Comparison of ENCODE assay signal across 20 cellular contexts in the genomic region with DNA sequence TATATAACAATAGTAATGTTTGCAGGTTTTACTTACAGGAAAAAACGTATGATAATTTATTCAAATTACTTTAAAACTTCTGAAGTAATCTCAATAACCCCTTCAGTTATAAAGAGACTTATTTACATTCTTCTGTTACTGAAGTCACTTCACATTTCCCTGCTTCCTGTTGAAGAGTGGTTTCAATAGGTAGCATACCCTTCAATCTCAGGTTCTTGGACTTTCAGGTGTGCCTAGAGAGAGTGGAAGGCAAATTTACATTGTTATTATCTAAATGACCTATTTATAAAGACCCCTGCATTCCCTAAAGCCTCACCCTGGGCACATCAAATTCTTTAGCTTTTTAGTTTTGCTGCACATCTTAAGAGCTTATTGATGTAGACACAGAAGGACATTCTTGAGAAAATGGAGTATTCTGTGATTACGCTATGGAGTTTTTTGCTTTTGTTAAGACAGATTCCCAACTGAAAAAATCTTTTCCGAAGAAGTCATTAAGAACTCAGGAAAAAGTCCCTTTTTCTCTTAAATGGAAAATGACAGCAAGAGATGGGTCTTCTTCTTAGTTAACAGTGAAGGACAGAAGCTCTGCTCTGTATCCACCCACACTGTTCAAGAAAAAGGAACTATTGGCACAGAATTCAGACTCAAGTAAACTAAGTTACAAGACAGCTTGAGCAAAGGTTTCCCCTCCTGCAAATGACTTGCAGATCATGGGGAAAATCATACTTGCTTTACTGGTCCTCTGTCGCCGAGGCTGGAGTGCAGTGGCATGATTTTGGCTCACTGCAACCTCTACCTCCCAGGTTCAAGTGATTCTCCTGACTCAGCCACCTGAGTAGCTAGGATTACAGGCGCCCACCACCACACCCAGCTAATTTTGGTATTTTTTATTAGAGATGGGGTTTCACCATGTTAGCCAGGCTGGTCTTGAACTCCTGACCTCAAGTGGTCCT.
DNase-seq lines count a peak whose midpoint lies in the region; ATAC-seq and TF ChIP-seq lines count a peak whose summit lies in the region.
"Had no signal": no experiment of that assay in that cellular context is flagged by ENCODE, and none has a peak within 500 bp of the region (broad histone marks: within the 10 kb centered on the region; RNA-seq: fewer than 3 reads in every experiment).

No MANE protein-coding gene starts in this region.

- peak; percentile 77 for ATAC-seq in left lung
- peak; percentile 45 for ATAC-seq in stimulated activated memory B cell treated with anti-CD40 and anti-IgM and Interleukin-4, amounts not matched to agents 10 μg/mL and 1 μg/mL and 100 μg/mL, for 72 hours
- ATAC-seq in gastroesophageal sphincter, result no peak
- ATAC-seq: CD8-positive, alpha-beta T cell; SK-N-SH treated with all-trans-retinoic acid at 6 μM for 48 hours had no signal

- peak overlapping the region; percentile 9; the same call in 1 of the 2 replicates for H3K27ac Mint-ChIP-seq in HFFc6
- no peak overlapping the region for H3K27ac Mint-ChIP-seq in stimulated activated memory B cell treated with anti-CD40 and anti-IgM and Interleukin-4, amounts not matched to agents 10 μg/mL and 1 μg/mL and 100 μg/mL, for 72 hours
- H3K27ac Mint-ChIP-seq: CD8-positive, alpha-beta T cell had no signal

- no peaks in the 10 kb centered on the region for H3K9me3 Mint-ChIP-seq in HFFc6
- no peaks in the 10 kb centered on the region for H3K9me3 Mint-ChIP-seq in stimulated activated memory B cell treated with anti-CD40 and anti-IgM and Interleukin-4, amounts not matched to agents 10 μg/mL and 1 μg/mL and 100 μg/mL, for 72 hours
- H3K9me3 Mint-ChIP-seq: CD8-positive, alpha-beta T cell had no signal

- DNase-seq in HFFc6, result no peak
- DNase-seq in SK-N-MC (ENCODE audit: low read depth, low spot score), result no peak
- peak in 1 of 2 donors; percentile 40 for DNase-seq in left lung
- no peak for DNase-seq in stimulated activated CD4-positive, alpha-beta T cell treated with anti-CD3 and anti-CD28 coated beads, Interleukin-15, amount 100 ng/mL, for 24 hours
- no peak for DNase-seq in HT-29 (ENCODE audit: low spot score)
- no peak for DNase-seq in activated CD4-positive, CD25-positive, alpha-beta regulatory T cell treated with anti-CD3 and anti-CD28 coated beads, Interleukin-2, amount 50 U/mL, for 72 hours
- DNase-seq: BE2C; CD8-positive, alpha-beta T cell; GF-D8; GM23248; Karpas-422; NCI-H1417 treated with DMSO at 0.1 percent for 48 hours; NCI-H1930; NCI-H2171 treated with DMSO at 0.1 percent for 48 hours; NCI-H446 treated with DMSO at 0.1 percent for 48 hours; NK-92 treated with Interleukin-12 subunit alpha and Interleukin-12 subunit beta, amount 100 ng/mL, for 24 hours; SHP77 had no signal

- WGBS in gastroesophageal sphincter (ENCODE audit: low coverage in 1 of 2), 2 donors, result 80 to 83% methylated on average over 6 of the region's 6 CpGs

- H3K9me3 ChIP-seq in SK-N-MC (ENCODE audit: low read depth, low read length) (no peaks in the 10 kb centered on the region), left lung (no peaks in the 10 kb centered on the region), gastroesophageal sphincter (no peaks in the 10 kb centered on the region)
- H3K9me3 ChIP-seq: BE2C had no signal

- H3K4me3 ChIP-seq in SK-N-MC (peak overlapping the region; percentile 57), left lung (no peak overlapping the region), gastroesophageal sphincter (no peak overlapping the region)
- H3K4me3 ChIP-seq: GM23248 had no signal

- H3K27me3 Mint-ChIP-seq in HFFc6 (ENCODE audit: insufficient read depth), result no peaks in the 10 kb centered on the region
- H3K27me3 Mint-ChIP-seq in stimulated activated memory B cell treated with anti-CD40 and anti-IgM and Interleukin-4, amounts not matched to agents 10 μg/mL and 1 μg/mL and 100 μg/mL, for 72 hours, result no peaks in the 10 kb centered on the region

- TF ChIP-seq EP300 in gastroesophageal sphincter (IDR thresholded peaks at IDR 0.05), result no peak

- H3K27ac ChIP-seq in SK-N-MC, result peak overlapping the region; percentile 89
- peak overlapping the region; percentile 38 to 73 for H3K27ac ChIP-seq in left lung
- H3K27ac ChIP-seq in gastroesophageal sphincter, result no peak overlapping the region
- H3K27ac ChIP-seq: GM23248 had no signal

- intact Hi-C loops in left lung (cut with DNase I), result no loop called here

- H3K36me3 Mint-ChIP-seq in HFFc6 (ENCODE audit: low read depth), result peaks cover 9% of the 10 kb centered on the region
- H3K36me3 Mint-ChIP-seq in stimulated activated memory B cell treated with anti-CD40 and anti-IgM and Interleukin-4, amounts not matched to agents 10 μg/mL and 1 μg/mL and 100 μg/mL, for 72 hours, result no peaks in the 10 kb centered on the region
- H3K36me3 Mint-ChIP-seq: CD8-positive, alpha-beta T cell had no signal

- no peak overlapping the region for H3K4me3 Mint-ChIP-seq in HFFc6
- no peak overlapping the region for H3K4me3 Mint-ChIP-seq in stimulated activated memory B cell treated with anti-CD40 and anti-IgM and Interleukin-4, amounts not matched to agents 10 μg/mL and 1 μg/mL and 100 μg/mL, for 72 hours
- H3K4me3 Mint-ChIP-seq: CD8-positive, alpha-beta T cell had no signal

- H3K9ac ChIP-seq in SK-N-MC (ENCODE audit: insufficient read length), result no peak overlapping the region
- H3K9ac ChIP-seq: GM23248 had no signal

- H3K4me1 Mint-ChIP-seq in HFFc6 (ENCODE audit: low read depth), result peaks cover 17% of the 10 kb centered on the region
- H3K4me1 Mint-ChIP-seq in stimulated activated memory B cell treated with anti-CD40 and anti-IgM and Interleukin-4, amounts not matched to agents 10 μg/mL and 1 μg/mL and 100 μg/mL, for 72 hours, result no peaks in the 10 kb centered on the region

- 0 out of 2 replicates have a peak, but pooled peaks cover 3% of the 10 kb centered on the region for H3K36me3 ChIP-seq in SK-N-MC (ENCODE audit: insufficient read depth, low read length)
- H3K36me3 ChIP-seq in left lung, result no peaks in the 10 kb centered on the region
- peaks cover 0 to 30% of the 10 kb centered on the region in 2 donors for H3K36me3 ChIP-seq in gastroesophageal sphincter
- H3K36me3 ChIP-seq: BE2C had no signal

- H3K27me3 ChIP-seq in left lung (no peaks in the 10 kb centered on the region), gastroesophageal sphincter (no peaks in the 10 kb centered on the region)
- H3K27me3 ChIP-seq: BE2C had no signal

- no peak for TF ChIP-seq POLR2A in gastroesophageal sphincter (IDR thresholded peaks at IDR 0.05)

- H3K4me1 ChIP-seq in left lung (peaks cover 0 to 3% of the 10 kb centered on the region in 2 donors), gastroesophageal sphincter (peaks cover 0 to 9% (median 0%) of the 10 kb centered on the region in 3 donors)
- H3K4me1 ChIP-seq: BE2C had no signal

- TF ChIP-seq CTCF in HFFc6 (IDR thresholded peaks at IDR 0.05) (no peak), left lung (IDR thresholded peaks at IDR 0.05) (no peak), gastroesophageal sphincter (IDR thresholded peaks at IDR 0.05) (no peak)

Comparison
In these comparisons a context has a peak if more than half of its experiments do, and no peak if none do; other contexts are left out.
1. H3K27ac ChIP-seq: peak in SK-N-MC (single experiment) and left lung (2 of 2); none in gastroesophageal sphincter (0 of 4).